Comparison of ENCODE assay signal across 1 cellular context in the genomic region with DNA sequence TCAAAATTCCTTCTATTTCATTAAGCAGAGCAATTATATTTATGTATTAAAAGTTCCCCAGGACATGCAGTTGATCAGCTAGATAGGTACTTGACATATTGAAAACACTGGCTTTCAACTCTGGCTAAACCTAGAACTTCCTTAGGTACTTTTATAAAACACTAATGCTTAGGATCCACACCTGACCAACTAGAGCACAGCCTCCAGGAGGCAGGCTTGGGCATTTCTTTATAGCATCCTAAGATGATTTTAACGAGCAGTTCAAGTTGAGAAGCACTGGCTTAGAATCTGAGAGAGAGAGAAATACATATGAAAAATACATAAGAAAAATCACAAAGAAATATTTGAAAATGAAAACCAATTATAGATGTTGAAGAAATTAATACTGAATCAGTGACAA.
TF ChIP-seq lines count a peak whose summit lies in the region.

No MANE protein-coding gene starts in this region.

TF ChIP-seq in GM23338, 12 proteins besides CTCF, POLR2A, EP300 and RAD21:
- TF ChIP-seq, protein P1, sequence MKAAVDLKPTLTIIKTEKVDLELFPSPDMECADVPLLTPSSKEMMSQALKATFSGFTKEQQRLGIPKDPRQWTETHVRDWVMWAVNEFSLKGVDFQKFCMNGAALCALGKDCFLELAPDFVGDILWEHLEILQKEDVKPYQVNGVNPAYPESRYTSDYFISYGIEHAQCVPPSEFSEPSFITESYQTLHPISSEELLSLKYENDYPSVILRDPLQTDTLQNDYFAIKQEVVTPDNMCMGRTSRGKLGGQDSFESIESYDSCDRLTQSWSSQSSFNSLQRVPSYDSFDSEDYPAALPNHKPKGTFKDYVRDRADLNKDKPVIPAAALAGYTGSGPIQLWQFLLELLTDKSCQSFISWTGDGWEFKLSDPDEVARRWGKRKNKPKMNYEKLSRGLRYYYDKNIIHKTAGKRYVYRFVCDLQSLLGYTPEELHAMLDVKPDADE (IDR thresholded peaks at IDR 0.05), result no peak
- TF ChIP-seq REST (IDR thresholded peaks at IDR 0.05; ENCODE audit: unreplicated experiment), result no peak
